ENCODE assay signal across 29 cellular contexts in genomic region chr5:6702633-6703032, GRCh38. TPM values are rescaled to one million over a fixed set of nuclear protein-coding genes. Genes with fewer than 3 reads are reported as not detected.
DNase-seq lines count a peak whose midpoint lies in the region; ATAC-seq, FAIRE-seq and TF ChIP-seq lines count a peak whose summit lies in the region.
"Had no signal": no experiment of that assay in that cellular context is flagged by ENCODE, and none has a peak within 500 bp of the region (broad histone marks: within the 10 kb centered on the region; RNA-seq: fewer than 3 reads in every experiment).

No MANE protein-coding gene starts in this region.

- H2BK5ac ChIP-seq in IMR-90 (ENCODE audit: low read depth, low read length, poor library complexity, severe bottlenecking), result no peak overlapping the region

- H3K9me1 ChIP-seq in IMR-90 (ENCODE audit: insufficient read depth, low read length) (peaks cover 16% of the 10 kb centered on the region), K562 (ENCODE audit: control insufficient read depth, insufficient read depth, low read length) (no peaks in the 10 kb centered on the region)

- H3K36me3 Mint-ChIP-seq in activated CD4-positive, alpha-beta T cell treated with anti-CD3 and anti-CD28 coated beads, Interleukin-2, amount 10 ng/mL, durations not matched to agents 24 days and 14 days (ENCODE audit: low read depth), result no peaks in the 10 kb centered on the region
- H3K36me3 Mint-ChIP-seq in neural progenitor cell, result no peaks in the 10 kb centered on the region
- H3K36me3 Mint-ChIP-seq: CD14-positive monocyte; CD4-positive, alpha-beta memory T cell; CD4-positive, CD25-positive, alpha-beta regulatory T cell; CD8-positive, alpha-beta memory T cell had no signal

- dilution Hi-C loops in IMR-90 (cut with HindIII; ENCODE audit: low sequenced_read_pairs, unreplicated experiment), result no loop called here

- TF ChIP-seq EP300 in K562 (IDR thresholded peaks at IDR 0.05; ENCODE audit: low read length), result no peak

- intact Hi-C loops in activated CD4-positive, alpha-beta T cell treated with anti-CD3 and anti-CD28 coated beads, Interleukin-2, amount 10 ng/mL, durations not matched to agents 24 days and 14 days (cut with micrococcal nuclease), result no loop called here
- intact Hi-C loops in IMR-90 (cut with micrococcal nuclease) (no loop called here), K562 (cut with micrococcal nuclease) (no loop called here)

- H3K4me3 Mint-ChIP-seq in activated CD4-positive, alpha-beta T cell treated with anti-CD3 and anti-CD28 coated beads, Interleukin-2, amount 10 ng/mL, durations not matched to agents 24 days and 14 days, result no peak overlapping the region
- H3K4me3 Mint-ChIP-seq in neural progenitor cell, result peak overlapping the region; percentile 40
- H3K4me3 Mint-ChIP-seq: CD14-positive monocyte; CD4-positive, alpha-beta memory T cell; CD4-positive, CD25-positive, alpha-beta regulatory T cell had no signal

- no peak overlapping the region for H2BK120ac ChIP-seq in IMR-90 (ENCODE audit: low read depth, low read length)

- DNase-seq in activated CD4-positive, alpha-beta T cell treated with anti-CD3 and anti-CD28 coated beads, Interleukin-2, amount 10 ng/mL, durations not matched to agents 24 days and 14 days, result peak; percentile 20
- no peak for DNase-seq in activated CD4-positive, alpha-beta T cell treated with anti-CD3 and anti-CD28 coated beads, Interleukin-2, amount 50 U/mL, for 4 hours
- DNase-seq in IMR-90, result no peak
- no peak for DNase-seq in K562 (ENCODE audit: extremely low read depth in 1 of 4, low spot score in 3 of 4)
- no peak for DNase-seq in neural progenitor cell (ENCODE audit: low spot score)
- no peak for DNase-seq in NCI-H2227 (lab: John Stamatoyannopoulos, UW; ENCODE audit: unreplicated experiment)
- DNase-seq in NCI-H82 treated with DMSO at 0.1 percent for 48 hours (lab: John Stamatoyannopoulos, UW; ENCODE audit: unreplicated experiment), result no peak
- DNase-seq: 8988T; ACHN; BE2C; C1 segment of cervical spinal cord; CD4-positive, alpha-beta memory T cell; CD4-positive, CD25-positive, alpha-beta regulatory T cell; CD8-positive, alpha-beta memory T cell; COR-L47; DMS 273 treated with DMSO at 0.1 percent for 48 hours; DMS153; DMS53; DMS79; DND-41; EL; GDM1 had no signal

- peaks cover 0 to 9% of the 10 kb centered on the region in 2 experiments; a peak in 2 of 4 replicates for H3K79me1 ChIP-seq in IMR-90 (ENCODE audit: low read depth in 1 of 2, low read length in 2 of 2)

- no peak for FAIRE-seq in K562 (lab: Jason Lieb, UNC)
- FAIRE-seq: A204.1, GM12878, GM12892, GM18507 had no signal

- TF ChIP-seq RAD21 in IMR-90 (IDR thresholded peaks at IDR 0.05; ENCODE audit: low read length) (no peak), K562 (CRISPR knock-in tag; conservative IDR thresholded peaks at IDR 0.05 in 1 of 2, IDR thresholded peaks at IDR 0.05 in 1 of 2) (no peak)

- H3K79me2 ChIP-seq in K562 (ENCODE audit: control insufficient read depth, insufficient read depth, low read length) (no peaks in the 10 kb centered on the region), neural progenitor cell (ENCODE audit: low read depth) (no peaks in the 10 kb centered on the region)

- no peak overlapping the region for H4K5ac ChIP-seq in IMR-90 (ENCODE audit: low read depth, low read length)

- H3K27me3 ChIP-seq in IMR-90 (ENCODE audit: control insufficient read depth, insufficient read depth, low read length) (peaks cover 8% of the 10 kb centered on the region; the same call in 1 of the 2 replicates), K562 (ENCODE audit: control insufficient read depth in 2 of 2, insufficient read depth in 2 of 2, low read length in 2 of 2) (peaks cover 39 to 44% of the 10 kb centered on the region in 2 experiments), neural progenitor cell (no peaks in the 10 kb centered on the region)
- H3K27me3 ChIP-seq: BLaER1 had no signal

- H3K4me1 ChIP-seq in IMR-90 (ENCODE audit: control insufficient read depth, insufficient read depth, low read length) (peaks cover 20% of the 10 kb centered on the region), K562 (replicated peaks in 1 of 2; ENCODE audit: control insufficient read depth in 2 of 2, insufficient read depth in 2 of 2, low read length in 2 of 2) (no peaks in the 10 kb centered on the region; a peak in 1 of 5 replicates), neural progenitor cell (peaks cover 20% of the 10 kb centered on the region)

- H3F3A ChIP-seq in neural progenitor cell (ENCODE audit: low read depth), result peaks cover 6% of the 10 kb centered on the region

- no peak overlapping the region for H3K18ac ChIP-seq in IMR-90 (ENCODE audit: low read depth, low read length)

- TF ChIP-seq CTCF in IMR-90 (conservative IDR thresholded peaks at IDR 0.05; ENCODE audit: low read depth, low read length) (no peak), K562 (IDR thresholded peaks at IDR 0.05 in 2 of 3, conservative IDR thresholded peaks at IDR 0.05 in 1 of 3; ENCODE audit: insufficient read depth in 2 of 3, low read depth in 1 of 3, low read length in 3 of 3) (no peak), neural progenitor cell (IDR thresholded peaks at IDR 0.05) (no peak)

- POLR2A ChIA-PET in IMR-90 (lab: Charles Lee; ENCODE audit: unreplicated experiment) (no interaction called here), K562 (lab: Yijun Ruan, JAX) (interaction anchor here (0.6 to 0.7 kb wide), 2 partner anchors 23 to 70 kb away, joined by 3 to 4 read pairs; partner anchors contain the start of gene NSUN2)

- H3K36me3 ChIP-seq in IMR-90 (ENCODE audit: control insufficient read depth, insufficient read depth, low read length) (no peaks in the 10 kb centered on the region), K562 (ENCODE audit: control insufficient read depth, insufficient read depth, low read length) (no peaks in the 10 kb centered on the region), neural progenitor cell (no peaks in the 10 kb centered on the region)
- H3K36me3 ChIP-seq: BE2C, BLaER1 had no signal

- no peak overlapping the region for H4K8ac ChIP-seq in IMR-90 (ENCODE audit: low read depth in 2 of 2, low read length in 2 of 2)

- H3K4me2 ChIP-seq in IMR-90 (ENCODE audit: low read depth, low read length) (no peak overlapping the region), K562 (ENCODE audit: insufficient read depth, low read length) (no peak overlapping the region), neural progenitor cell (no peak overlapping the region)
- H3K4me2 ChIP-seq: BLaER1 had no signal

- no peak overlapping the region for H2AK5ac ChIP-seq in IMR-90 (ENCODE audit: low read depth, low read length)

- H3K27me3 Mint-ChIP-seq in activated CD4-positive, alpha-beta T cell treated with anti-CD3 and anti-CD28 coated beads, Interleukin-2, amount 10 ng/mL, durations not matched to agents 24 days and 14 days, result peaks cover 28% of the 10 kb centered on the region
- H3K27me3 Mint-ChIP-seq in neural progenitor cell (ENCODE audit: insufficient read depth, low read depth), result peaks cover 7% of the 10 kb centered on the region

- TF ChIP-seq POLR2A in IMR-90 (IDR thresholded peaks at IDR 0.05; ENCODE audit: low read depth, low read length) (no peak), K562 (conservative IDR thresholded peaks at IDR 0.05) (no peak)

- in situ Hi-C loops in IMR-90 (cut with MboI; ENCODE audit: low sequenced_read_pairs) (no loop called here), K562 (cut with MboI) (no loop called here)

- H2BK15ac ChIP-seq in IMR-90 (ENCODE audit: low read depth, low read length), result peak overlapping the region; percentile 6; the same call in 1 of the 3 replicates

- no peak overlapping the region for H3K56ac ChIP-seq in IMR-90 (ENCODE audit: extremely low read depth, insufficient read depth, low read length)

- BruUV-seq in IMR-90 (replicated peaks; lab: Mats Ljungman, UMichigan) (no TSS peak), K562 (replicated peaks; lab: Mats Ljungman, UMichigan) (no TSS peak)

- H3K27ac ChIP-seq in IMR-90 (ENCODE audit: insufficient read depth, low read length), result no peak overlapping the region
- H3K27ac ChIP-seq in K562 (ENCODE audit: extremely low read depth, low read depth, low read length), result no peak overlapping the region
- H3K27ac ChIP-seq in neural progenitor cell, result no peak overlapping the region
- H3K27ac ChIP-seq: BLaER1 had no signal

- ATAC-seq in IMR-90 (ENCODE audit: low read depth) (no peak), K562 (no peak), GM19463 (IDR thresholded peaks at IDR 0.05; ENCODE audit: unreplicated experiment) (no peak)
- ATAC-seq: GM12878 had no signal

- peaks cover 11% of the 10 kb centered on the region for H3K4me1 Mint-ChIP-seq in activated CD4-positive, alpha-beta T cell treated with anti-CD3 and anti-CD28 coated beads, Interleukin-2, amount 10 ng/mL, durations not matched to agents 24 days and 14 days
- H3K4me1 Mint-ChIP-seq in neural progenitor cell, result peaks cover 31% of the 10 kb centered on the region
- H3K4me1 Mint-ChIP-seq: CD8-positive, alpha-beta memory T cell had no signal

- no peak overlapping the region for H4K91ac ChIP-seq in IMR-90 (ENCODE audit: insufficient read depth, low read depth, low read length)

- no peak overlapping the region for H3K4ac ChIP-seq in IMR-90 (ENCODE audit: low read depth, low read length)

- H2AK9ac ChIP-seq in IMR-90 (replicated peaks; ENCODE audit: low read depth, low read length, poor library complexity), result no peak overlapping the region

- no CpG with 5 or more reads among the region's 6 CpGs for WGBS in IMR-90 (ENCODE audit: extremely low coverage in 2 of 2, insufficient read length in 1 of 2), 2 experiments
- WGBS in K562 (ENCODE audit: insufficient coverage, low coverage, missing lambda C conversion rate), result 10% methylated on average over 4 of the region's 6 CpGs

- H3K9me3 Mint-ChIP-seq in activated CD4-positive, alpha-beta T cell treated with anti-CD3 and anti-CD28 coated beads, Interleukin-2, amount 10 ng/mL, durations not matched to agents 24 days and 14 days, result no peaks in the 10 kb centered on the region
- H3K9me3 Mint-ChIP-seq in neural progenitor cell, result no peaks in the 10 kb centered on the region
- H3K9me3 Mint-ChIP-seq: CD4-positive, alpha-beta memory T cell; CD8-positive, alpha-beta memory T cell had no signal

- no peak overlapping the region for H3K9ac ChIP-seq in IMR-90 (ENCODE audit: low read depth, low read length)
- no peak overlapping the region for H3K9ac ChIP-seq in K562 (ENCODE audit: insufficient read depth in 1 of 2, low read depth in 2 of 2, low read length in 2 of 2)
- no peak overlapping the region for H3K9ac ChIP-seq in neural progenitor cell
- H3K9ac ChIP-seq: BLaER1 had no signal

- no peak overlapping the region for H3K27ac Mint-ChIP-seq in activated CD4-positive, alpha-beta T cell treated with anti-CD3 and anti-CD28 coated beads, Interleukin-2, amount 10 ng/mL, durations not matched to agents 24 days and 14 days
- no peak overlapping the region for H3K27ac Mint-ChIP-seq in neural progenitor cell
- H3K27ac Mint-ChIP-seq: CD14-positive monocyte; CD4-positive, alpha-beta memory T cell; CD4-positive, CD25-positive, alpha-beta regulatory T cell; CD8-positive, alpha-beta memory T cell had no signal

- no peak overlapping the region for H3K23ac ChIP-seq in IMR-90 (ENCODE audit: low read depth, low read length)

- H3K14ac ChIP-seq in IMR-90 (replicated peaks; ENCODE audit: low read depth, low read length), result no peak overlapping the region

- H2BK20ac ChIP-seq in IMR-90 (ENCODE audit: low read depth, low read length), result no peak overlapping the region

- H4K20me1 ChIP-seq in IMR-90 (ENCODE audit: insufficient read depth, low read length), result no peaks in the 10 kb centered on the region
- H4K20me1 ChIP-seq in K562 (replicated peaks; ENCODE audit: control insufficient read depth, insufficient read depth, low read length), result no peaks in the 10 kb centered on the region
- no peaks in the 10 kb centered on the region for H4K20me1 ChIP-seq in neural progenitor cell (ENCODE audit: low read depth)
- H4K20me1 ChIP-seq: BLaER1 had no signal

- H3K4me3 ChIP-seq in IMR-90 (ENCODE audit: insufficient read depth, low read depth, low read length), result no peak overlapping the region
- no peak overlapping the region for H3K4me3 ChIP-seq in K562
- no peak overlapping the region for H3K4me3 ChIP-seq in neural progenitor cell
- H3K4me3 ChIP-seq: BLaER1, GM12878 had no signal

- H3K9me3 ChIP-seq in IMR-90 (ENCODE audit: control insufficient read depth, insufficient read depth, low read length), result no peaks in the 10 kb centered on the region
- H3K9me3 ChIP-seq in K562 (replicated peaks; ENCODE audit: control insufficient read depth, insufficient read depth, low read depth, low read length), result no peaks in the 10 kb centered on the region
- H3K9me3 ChIP-seq in neural progenitor cell (ENCODE audit: low read depth), result no peaks in the 10 kb centered on the region
- H3K9me3 ChIP-seq: BE2C, BLaER1 had no signal

- CTCF ChIA-PET in IMR-90 (lab: Yijun Ruan, JAX), result no interaction called here
- CTCF ChIA-PET in K562 (lab: Yijun Ruan, JAX; ENCODE audit: low intra/inter-chr PET ratio), result no interaction called here

- no peak overlapping the region for H2AFZ ChIP-seq in IMR-90 (replicated peaks; ENCODE audit: low read length, poor library complexity)
- no peak overlapping the region for H2AFZ ChIP-seq in K562 (ENCODE audit: low read depth, low read length)
- no peak overlapping the region for H2AFZ ChIP-seq in neural progenitor cell (replicated peaks)

RNA-seq across cellular contexts. Expression of gene TENT4A, which starts 10.6 kb away (rescaled TPM):
- total RNA-seq in activated CD4-positive, alpha-beta T cell treated with anti-CD3 and anti-CD28 coated beads, Interleukin-2, amount 10 ng/mL, durations not matched to agents 24 days and 14 days, result 38.8 and 43.4 TPM in 2 replicates
- 5.9 and 8.6 TPM in 2 replicates for total RNA-seq in IMR-90 (2012; rRNA removed)
- 17.2 and 19.8 TPM in 2 replicates for polyA plus RNA-seq in IMR-90 (2012; rRNA removed)
- polyA plus RNA-seq in IMR-90 (2012; cell fraction: cytosol; rRNA removed), result 5.2 and 10.0 TPM in 2 replicates
- 74.3 and 80.4 TPM in 2 replicates for polyA plus RNA-seq in IMR-90 (2012; cell fraction: nucleus; rRNA removed; ENCODE audit: low replicate concordance)
- total RNA-seq in K562 (2011; cell fraction: chromatin; rRNA removed; ENCODE audit: low replicate concordance), result 144 and 165 TPM in 2 replicates
- total RNA-seq in K562 (2011; cell fraction: nucleolus; rRNA removed), result 58.9 and 66.3 TPM in 2 replicates
- total RNA-seq in K562 (2011; cell fraction: nucleoplasm; rRNA removed), result 88.6 and 115 TPM in 2 replicates
- 10.9 and 16.5 TPM in 2 replicates for total RNA-seq in K562 (2014; rRNA removed)
- total RNA-seq in K562 (2014; rRNA removed; fragmentation: Illumina TruSeq; extraction: Trizol), result 11.6 and 13.0 TPM in 2 replicates
- 14.9 and 17.7 TPM in 2 replicates for total RNA-seq in K562 (2015; rRNA removed; fragmentation: Illumina TruSeq; extraction: Trizol)
- 24.0 and 26.6 TPM in 2 replicates for total RNA-seq in K562 (2021)
- polyA plus RNA-seq in K562 (2011; rRNA removed), result 7.4 and 8.2 TPM in 2 replicates
- polyA plus RNA-seq in K562 (2011; cell fraction: cytosol; rRNA removed), result 4.4 and 5.5 TPM in 2 replicates
- polyA plus RNA-seq in K562 (2011; cell fraction: nucleus; rRNA removed), result 76.9 and 93.7 TPM in 2 replicates
- polyA plus RNA-seq in K562 (2012), result 14.4 and 14.7 TPM in 2 replicates
- 25.7 and 27.3 TPM in 2 replicates for polyA plus RNA-seq in K562 (2014; fragmentation: Illumina TruSeq; extraction: Trizol)
- 1 to 10 TPM; 1.3 to 1.6 TPM for polyA plus RNA-seq in K562 (2014; fragmentation: Nextera tagmentation; extraction: Ambion mirVana)
- 18.8 and 20.3 TPM in 2 replicates for polyA plus RNA-seq in K562 (2014; rRNA removed)
- polyA minus RNA-seq in K562 (2011; rRNA and poly(A)+ RNA removed), result 14.8 and 19.0 TPM in 2 replicates
- polyA minus RNA-seq in K562 (2011; cell fraction: cytosol; rRNA and poly(A)+ RNA removed), result 7.3 and 8.5 TPM in 2 replicates
- polyA minus RNA-seq in K562 (2011; cell fraction: nucleus; rRNA and poly(A)+ RNA removed), result 41.6 and 56.6 TPM in 2 replicates
- 20.9 and 22.4 TPM in 2 replicates for total RNA-seq in neural progenitor cell (ENCODE audit: low replicate concordance)
